Comparison of ENCODE assay signal across 1 cellular context in genomic region chr17:9663511-9663910, GRCh38. TPM values are rescaled to one million over a fixed set of nuclear protein-coding genes. Genes with fewer than 3 reads are reported as not detected.
"Had no signal": no experiment of that assay in that cellular context is flagged by ENCODE, and none has a peak within 500 bp of the region (broad histone marks: within the 10 kb centered on the region; RNA-seq: fewer than 3 reads in every experiment).

No MANE protein-coding gene starts in this region.

RNA-seq across cellular contexts. Expression of gene USP43, which starts 18.2 kb away (rescaled TPM):
- total RNA-seq: LHCN-M2 had no signal
